ENCODE assay signal across 8 cellular contexts in the genomic region with DNA sequence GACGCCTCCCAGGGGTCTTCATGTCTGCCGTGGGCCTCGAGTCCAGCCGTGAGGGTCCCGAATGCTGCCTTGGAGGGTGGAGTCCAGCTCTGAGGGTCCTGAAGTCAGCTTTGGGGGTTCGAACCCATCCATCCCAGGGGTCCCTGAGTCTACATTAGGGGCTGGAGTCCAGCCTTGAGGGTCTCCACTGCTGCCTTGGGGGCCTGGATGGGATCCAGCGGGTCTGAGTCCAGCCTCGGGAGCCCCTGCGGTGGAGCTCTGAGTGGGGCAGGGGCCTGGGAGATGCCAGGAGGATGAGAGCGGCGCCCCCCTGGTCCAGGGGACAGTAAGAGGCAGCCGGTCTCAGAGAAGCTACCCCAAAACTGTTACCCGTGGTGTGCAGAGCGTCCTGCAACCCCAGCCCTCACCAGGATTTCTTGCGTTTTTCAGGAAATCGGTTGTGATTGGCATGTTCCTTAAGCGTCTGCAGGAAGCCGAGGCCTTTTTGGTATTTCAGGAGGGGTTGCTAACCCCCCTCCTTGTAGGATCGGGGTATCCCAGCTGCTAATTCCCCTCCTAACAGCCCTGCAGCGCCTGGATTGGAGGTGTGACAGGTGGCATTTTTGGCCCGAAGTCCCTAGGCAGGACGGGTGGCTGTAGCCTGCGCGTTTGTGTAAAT. TPM values are rescaled to one million over a fixed set of nuclear protein-coding genes. Genes with fewer than 3 reads are reported as not detected.
DNase-seq lines count a peak whose midpoint lies in the region; ATAC-seq and TF ChIP-seq lines count a peak whose summit lies in the region.

No MANE protein-coding gene starts in this region.

- no peak for TF ChIP-seq CTCF in spleen (IDR thresholded peaks at IDR 0.05 in 8 of 11, conservative IDR thresholded peaks at IDR 0.05 in 3 of 11)

- intact Hi-C loops in spleen (cut with DNase I; ENCODE audit: low total_unique reads): no loop called here

- TF ChIP-seq POLR2A in spleen (IDR thresholded peaks at IDR 0.05) (no peak), erythroblast (IDR thresholded peaks at IDR 0.05; ENCODE audit: low read length) (no peak)

- H3K27ac Mint-ChIP-seq in activated naive CD4-positive, alpha-beta T cell treated with anti-CD3 and anti-CD28 coated beads, Interleukin-2, amount 50 U/mL, for 72 hours: peak overlapping the region; percentile 77 to 91

- CTCF ChIA-PET in HEK293T (lab: Yijun Ruan, JAX): no interaction called here

- H3K27ac ChIP-seq in iPS-18a (ENCODE audit: low read length) (no peak overlapping the region), spleen (peak overlapping the region in 6 of 8 donors; percentile 94 to 98 (median 98))

- peak overlapping the region; percentile 87 for H3K9ac ChIP-seq in iPS-18a (ENCODE audit: low read length)

- peaks cover 0 to 4% of the 10 kb centered on the region in 2 donors for H3K36me3 Mint-ChIP-seq in activated naive CD4-positive, alpha-beta T cell treated with anti-CD3 and anti-CD28 coated beads, Interleukin-2, amount 50 U/mL, for 72 hours

- H3K9me3 Mint-ChIP-seq in activated naive CD4-positive, alpha-beta T cell treated with anti-CD3 and anti-CD28 coated beads, Interleukin-2, amount 50 U/mL, for 72 hours: no peaks in the 10 kb centered on the region

- H3K36me3 ChIP-seq in iPS-18a (ENCODE audit: control insufficient read depth, low read depth, low read length): peaks cover 10% of the 10 kb centered on the region
- H3K36me3 ChIP-seq in spleen: peaks cover 0 to 13% (median 5%) of the 10 kb centered on the region in 6 donors

- H3K9me3 ChIP-seq in iPS-18a (ENCODE audit: control insufficient read depth, low read depth, low read length) (no peaks in the 10 kb centered on the region), spleen (no peaks in the 10 kb centered on the region)

- H3K4me1 ChIP-seq in iPS-18a (ENCODE audit: control insufficient read depth, low read depth, low read length): no peaks in the 10 kb centered on the region
- H3K4me1 ChIP-seq in spleen: peaks cover 11 to 46% (median 32%) of the 10 kb centered on the region in 6 donors

- H3K27me3 ChIP-seq in iPS-18a (ENCODE audit: control insufficient read depth, insufficient read depth, low read length) (no peaks in the 10 kb centered on the region), spleen (replicated peaks in 1 of 7) (peaks cover 0 to 10% (median 0%) of the 10 kb centered on the region in 7 donors)

- WGBS in spleen, 5 donors: 1 to 7% (median 4%) methylated on average over 12 to 24 of the region's 24 CpGs

- POLR2A ChIA-PET in HEK293T (lab: Yijun Ruan, JAX): no interaction called here

- no peak for DNase-seq in HEK293T (ENCODE audit: extremely low spot score)
- DNase-seq in activated naive CD4-positive, alpha-beta T cell treated with anti-CD3 and anti-CD28 coated beads, Interleukin-2, amount 50 U/mL, for 72 hours (ENCODE audit: low spot score in 2 of 2): peak in 1 of 2 donors; percentile 64
- peak; percentile 87 for DNase-seq in spleen
- DNase-seq in UCSD-AML1 (lab: John Stamatoyannopoulos, UW; ENCODE audit: unreplicated experiment): no peak
- no peak for DNase-seq in erythroblast (lab: John Stamatoyannopoulos, UW)
- DNase-seq in activated gamma-delta T cell treated with Interleukin-2 at 50 U/mL for 16 hours: no peak
- DNase-seq in activated CD4-positive, alpha-beta T cell treated with anti-CD3 and anti-CD28 coated beads, Interleukin-2, amount 50 U/mL, for 1 hour: no peak

- ATAC-seq in activated naive CD4-positive, alpha-beta T cell treated with anti-CD3 and anti-CD28 coated beads, Interleukin-2, amount 50 U/mL, for 72 hours: no peak

- peak overlapping the region; percentile 76 for H3K4me3 ChIP-seq in iPS-18a (ENCODE audit: low read length)
- peak overlapping the region; percentile 47 to 97 (median 85) for H3K4me3 ChIP-seq in spleen

TF ChIP-seq in HEK293T, 16 proteins besides CTCF, POLR2A, EP300 and RAD21:
- TF ChIP-seq NFRKB (IDR thresholded peaks at IDR 0.05): no peak
- TF ChIP-seq PKNOX1 (IDR thresholded peaks at IDR 0.05): 0 out of 2 replicates have a peak, but pooled peaks have one; percentile 4

RNA-seq across cellular contexts. Expression of gene GTPBP6, which starts 1.7 kb away (rescaled TPM):
- 10 to 100 TPM; 57.1 to 61.6 TPM for total RNA-seq in activated naive CD4-positive, alpha-beta T cell treated with anti-CD3 and anti-CD28 coated beads, Interleukin-2, amount 50 U/mL, for 72 hours
- total RNA-seq in spleen: 10 to 100 TPM; 25.4 to 50.4 (median 37.6) TPM
- polyA plus RNA-seq in spleen: 10 to 100 TPM; 43.8 to 69.4 (median 43.9) TPM

RNA-seq across cellular contexts. Expression of gene PLCXD1, which starts 39.1 kb away (rescaled TPM):
- total RNA-seq in activated naive CD4-positive, alpha-beta T cell treated with anti-CD3 and anti-CD28 coated beads, Interleukin-2, amount 50 U/mL, for 72 hours: 100 to 1,000 TPM in 1 of 2 donors, 10 to 100 TPM in 1; 61.4 to 118 TPM
- total RNA-seq in spleen: 10 to 100 TPM; 13.0 to 35.0 (median 24.3) TPM
- 10 to 100 TPM in 2 of 3 donors, 1 to 10 TPM in 1; 9.9 to 21.3 (median 11.5) TPM for polyA plus RNA-seq in spleen
